ENCODE assay signal across 13 cellular contexts in genomic region chr6:150764638-150765456, GRCh38.
DNase-seq lines count a peak whose midpoint lies in the region; ATAC-seq lines count a peak whose summit lies in the region.
"Had no signal": no experiment of that assay in that cellular context is flagged by ENCODE, and none has a peak within 500 bp of the region (broad histone marks: within the 10 kb centered on the region; RNA-seq: fewer than 3 reads in every experiment).

No MANE protein-coding gene starts in this region.

- intact Hi-C loops in left colon (cut with DNase I, micrococcal nuclease) = no loop called here

- DNase-seq in left colon (no peak), substantia nigra (lab: John Stamatoyannopoulos, UW) (no peak), Ammon's horn (ENCODE audit: low spot score) (no peak), 8988T (no peak), kidney tubule cell (ENCODE audit: low spot score) (no peak)
- DNase-seq: amniotic stem cell, C1 segment of cervical spinal cord, NCI-H2107, SHP77 had no signal

- H3K27ac ChIP-seq in substantia nigra (ENCODE audit: low read depth, low read length, poor library complexity, severe bottlenecking) = no peak overlapping the region

- ATAC-seq in GM18508 (IDR thresholded peaks at IDR 0.05; ENCODE audit: insufficient read depth, unreplicated experiment) = peak; percentile 20
- ATAC-seq in GM21717 (IDR thresholded peaks at IDR 0.05; ENCODE audit: unreplicated experiment) = peak; percentile 59
- ATAC-seq in HG03457 (IDR thresholded peaks at IDR 0.05; ENCODE audit: unreplicated experiment) = peak; percentile 23
- peak; percentile 48 for ATAC-seq in left colon
- ATAC-seq: esophagus mucosa had no signal
